In the genomic region with DNA sequence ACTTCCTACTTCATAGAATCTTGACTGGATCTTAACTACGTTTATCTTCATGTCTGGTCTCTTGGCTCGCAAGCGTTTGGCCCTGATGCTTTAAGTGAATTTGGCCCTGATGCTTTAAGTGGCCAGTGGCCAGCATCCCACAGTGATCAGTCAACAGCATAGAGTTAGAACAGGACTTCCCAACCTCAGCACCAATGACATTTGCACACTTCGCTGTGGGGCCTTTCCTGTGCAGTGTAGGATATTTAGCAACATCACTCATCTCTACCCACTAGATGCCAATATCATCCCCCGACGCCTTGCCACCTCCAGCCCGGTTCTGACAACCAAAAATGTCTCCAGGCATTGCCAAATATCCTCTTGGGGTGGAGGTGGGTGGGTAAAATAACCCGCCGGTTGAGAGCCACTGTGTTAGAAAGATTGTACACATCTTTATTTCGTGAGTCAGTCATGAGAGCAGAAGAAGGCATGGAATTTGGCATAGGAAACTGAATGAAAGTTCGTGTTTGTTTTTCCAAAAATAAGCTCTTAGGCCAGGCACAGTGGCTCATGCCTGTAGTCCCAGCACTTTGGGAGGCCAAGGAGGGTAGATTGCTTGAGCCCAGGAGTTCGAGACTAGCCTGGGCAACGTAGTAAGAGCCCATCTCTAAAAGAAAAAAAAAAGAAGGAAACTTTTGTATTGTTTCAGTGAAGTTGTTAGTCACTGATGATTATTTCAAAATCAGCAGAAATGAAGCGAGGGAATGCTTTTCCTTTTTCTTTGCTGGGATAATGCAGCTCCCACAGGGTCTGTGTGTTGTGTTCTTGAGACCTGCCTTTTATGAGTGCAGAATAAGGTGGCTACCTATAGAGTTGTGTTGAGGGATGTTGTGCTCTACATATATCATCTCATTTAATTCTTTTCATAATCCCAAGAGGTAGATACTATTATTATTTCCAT, we compare ENCODE assay signal across 13 cellular contexts. TPM values are rescaled to one million over a fixed set of nuclear protein-coding genes. Genes with fewer than 3 reads are reported as not detected.
A peak's percentile ranks its signal among the peaks of the same experiment; 100 is the strongest.
DNase-seq lines count a peak whose midpoint lies in the region; TF ChIP-seq lines count a peak whose summit lies in the region.
"Had no signal": no experiment of that assay in that cellular context is flagged by ENCODE, and none has a peak within 500 bp of the region (broad histone marks: within the 10 kb centered on the region; RNA-seq: fewer than 3 reads in every experiment).

No MANE protein-coding gene starts in this region.

- DNase-seq in GOT3 (lab: John Stamatoyannopoulos, UW): peak; percentile 34
- DNase-seq in RPMI7951 (ENCODE audit: low read depth): peak; percentile 20
- DNase-seq in fibroblast of pulmonary artery (ENCODE audit: low read depth): peak; percentile 93
- peak; percentile 72 for DNase-seq in stromal cell of bone marrow (ENCODE audit: low read depth)
- DNase-seq in WERI-Rb-1: no peak
- no peak for DNase-seq in RKO (ENCODE audit: low spot score)
- no peak for DNase-seq in middle frontal gyrus (ENCODE audit: extremely low spot score, low spot score)
- DNase-seq: activated naive CD8-positive, alpha-beta T cell treated with anti-CD3 and anti-CD28 coated beads, Interleukin-2, amount 10 ng/mL, durations not matched to agents 7 days and 5 days; NCI-H510A treated with DMSO at 0.1 percent for 48 hours; ovary; thyroid gland had no signal

- no peaks in the 10 kb centered on the region for H3K9me3 ChIP-seq in WERI-Rb-1 (ENCODE audit: severe bottlenecking)
- H3K9me3 ChIP-seq: ovary, thyroid gland had no signal

- TF ChIP-seq CTCF in fibroblast of pulmonary artery (IDR thresholded peaks at IDR 0.05; ENCODE audit: low read length, missing control alignments) (no peak), WERI-Rb-1 (IDR thresholded peaks at IDR 0.05; ENCODE audit: low read depth, low read length) (no peak)

- no peaks in the 10 kb centered on the region for H3K27me3 ChIP-seq in WERI-Rb-1 (ENCODE audit: insufficient read depth, low read depth, severe bottlenecking)
- H3K27me3 ChIP-seq: ovary, thyroid gland had no signal

- H3K27ac ChIP-seq in WERI-Rb-1: no peak overlapping the region
- H3K27ac ChIP-seq: KMS-11, ovary, thyroid gland had no signal

- H3K4me3 ChIP-seq in fibroblast of pulmonary artery (replicated peaks; ENCODE audit: low read depth, low read length) (no peak overlapping the region), WERI-Rb-1 (ENCODE audit: low read depth, low read length) (no peak overlapping the region)
- H3K4me3 ChIP-seq: ovary, thyroid gland had no signal

- H3K36me3 ChIP-seq in WERI-Rb-1: no peaks in the 10 kb centered on the region
- H3K36me3 ChIP-seq: ovary, thyroid gland had no signal

RNA-seq across cellular contexts. Expression of a gene that starts 12.0 kb away (rescaled TPM):
- total RNA-seq in RPMI7951 (2014; rRNA removed; shearing (Covaris generic)): not detected in 2 replicates
- total RNA-seq: activated naive CD8-positive, alpha-beta T cell treated with anti-CD3 and anti-CD28 coated beads, Interleukin-2, amount 10 ng/mL, durations not matched to agents 7 days and 5 days; endothelial cell of umbilical vein; thyroid gland had no signal

RNA-seq across cellular contexts. Expression of a gene that starts 20.6 kb away (rescaled TPM):
- total RNA-seq in RPMI7951 (2014; rRNA removed; shearing (Covaris generic)): not detected in 2 replicates
- total RNA-seq: activated naive CD8-positive, alpha-beta T cell treated with anti-CD3 and anti-CD28 coated beads, Interleukin-2, amount 10 ng/mL, durations not matched to agents 7 days and 5 days; endothelial cell of umbilical vein; ovary; thyroid gland had no signal

RNA-seq across cellular contexts. Expression of a gene that starts 42.1 kb away (rescaled TPM):
- total RNA-seq in RPMI7951 (2014; rRNA removed; shearing (Covaris generic)): 162 and 180 TPM in 2 replicates

Comparison
In these comparisons a context has a peak if more than half of its experiments do, and no peak if none do; other contexts are left out.
1. DNase-seq: peak in GOT3 (single experiment), RPMI7951 (single experiment), fibroblast of pulmonary artery (single experiment) and stromal cell of bone marrow (single experiment); none in WERI-Rb-1 (single experiment), RKO (single experiment) and middle frontal gyrus (single experiment).